1 cellular context compared by ENCODE assay signal in genomic region chr18:58694720-58695468, GRCh38.
TF ChIP-seq lines count a peak whose summit lies in the region.

No MANE protein-coding gene starts in this region.

TF ChIP-seq in K562, 482 proteins besides CTCF, POLR2A, EP300 and RAD21 (continued from another document):
- TF ChIP-seq, protein P1, sequence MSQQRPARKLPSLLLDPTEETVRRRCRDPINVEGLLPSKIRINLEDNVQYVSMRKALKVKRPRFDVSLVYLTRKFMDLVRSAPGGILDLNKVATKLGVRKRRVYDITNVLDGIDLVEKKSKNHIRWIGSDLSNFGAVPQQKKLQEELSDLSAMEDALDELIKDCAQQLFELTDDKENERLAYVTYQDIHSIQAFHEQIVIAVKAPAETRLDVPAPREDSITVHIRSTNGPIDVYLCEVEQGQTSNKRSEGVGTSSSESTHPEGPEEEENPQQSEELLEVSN (IDR thresholded peaks at IDR 0.05; ENCODE audit: borderline replicate concordance in 1 of 2, extremely low read depth in 1 of 2, insufficient read depth in 1 of 2, insufficient read length in 1 of 2, low read depth in 1 of 2, low read length in 1 of 2, poor library complexity in 1 of 2, severe bottlenecking in 1 of 2), result no peak
- TF ChIP-seq MXI1 (IDR thresholded peaks at IDR 0.05; ENCODE audit: low read depth, low read length), result no peak
- no peak for TF ChIP-seq ZBTB17 (CRISPR knock-in tag; IDR thresholded peaks at IDR 0.05)
- no peak for TF ChIP-seq ZFP1 (CRISPR knock-in tag; IDR thresholded peaks at IDR 0.05)
- peak; percentile 38; the same call in 1 of the 2 replicates for TF ChIP-seq CXXC5 (CRISPR knock-in tag; IDR thresholded peaks at IDR 0.05)
- TF ChIP-seq SOX6 (IDR thresholded peaks at IDR 0.05), result peak; percentile 80
- TF ChIP-seq, protein P2, sequence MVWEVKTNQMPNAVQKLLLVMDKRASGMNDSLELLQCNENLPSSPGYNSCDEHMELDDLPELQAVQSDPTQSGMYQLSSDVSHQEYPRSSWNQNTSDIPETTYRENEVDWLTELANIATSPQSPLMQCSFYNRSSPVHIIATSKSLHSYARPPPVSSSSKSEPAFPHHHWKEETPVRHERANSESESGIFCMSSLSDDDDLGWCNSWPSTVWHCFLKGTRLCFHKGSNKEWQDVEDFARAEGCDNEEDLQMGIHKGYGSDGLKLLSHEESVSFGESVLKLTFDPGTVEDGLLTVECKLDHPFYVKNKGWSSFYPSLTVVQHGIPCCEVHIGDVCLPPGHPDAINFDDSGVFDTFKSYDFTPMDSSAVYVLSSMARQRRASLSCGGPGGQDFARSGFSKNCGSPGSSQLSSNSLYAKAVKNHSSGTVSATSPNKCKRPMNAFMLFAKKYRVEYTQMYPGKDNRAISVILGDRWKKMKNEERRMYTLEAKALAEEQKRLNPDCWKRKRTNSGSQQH (CRISPR knock-in tag; IDR thresholded peaks at IDR 0.05), result no peak
- no peak for TF ChIP-seq ARID3A (IDR thresholded peaks at IDR 0.05; ENCODE audit: borderline replicate concordance, low read depth, low read length)
- no peak for TF ChIP-seq CCAR2 (IDR thresholded peaks at IDR 0.05; ENCODE audit: low read depth, low read length)
- TF ChIP-seq, protein P3, sequence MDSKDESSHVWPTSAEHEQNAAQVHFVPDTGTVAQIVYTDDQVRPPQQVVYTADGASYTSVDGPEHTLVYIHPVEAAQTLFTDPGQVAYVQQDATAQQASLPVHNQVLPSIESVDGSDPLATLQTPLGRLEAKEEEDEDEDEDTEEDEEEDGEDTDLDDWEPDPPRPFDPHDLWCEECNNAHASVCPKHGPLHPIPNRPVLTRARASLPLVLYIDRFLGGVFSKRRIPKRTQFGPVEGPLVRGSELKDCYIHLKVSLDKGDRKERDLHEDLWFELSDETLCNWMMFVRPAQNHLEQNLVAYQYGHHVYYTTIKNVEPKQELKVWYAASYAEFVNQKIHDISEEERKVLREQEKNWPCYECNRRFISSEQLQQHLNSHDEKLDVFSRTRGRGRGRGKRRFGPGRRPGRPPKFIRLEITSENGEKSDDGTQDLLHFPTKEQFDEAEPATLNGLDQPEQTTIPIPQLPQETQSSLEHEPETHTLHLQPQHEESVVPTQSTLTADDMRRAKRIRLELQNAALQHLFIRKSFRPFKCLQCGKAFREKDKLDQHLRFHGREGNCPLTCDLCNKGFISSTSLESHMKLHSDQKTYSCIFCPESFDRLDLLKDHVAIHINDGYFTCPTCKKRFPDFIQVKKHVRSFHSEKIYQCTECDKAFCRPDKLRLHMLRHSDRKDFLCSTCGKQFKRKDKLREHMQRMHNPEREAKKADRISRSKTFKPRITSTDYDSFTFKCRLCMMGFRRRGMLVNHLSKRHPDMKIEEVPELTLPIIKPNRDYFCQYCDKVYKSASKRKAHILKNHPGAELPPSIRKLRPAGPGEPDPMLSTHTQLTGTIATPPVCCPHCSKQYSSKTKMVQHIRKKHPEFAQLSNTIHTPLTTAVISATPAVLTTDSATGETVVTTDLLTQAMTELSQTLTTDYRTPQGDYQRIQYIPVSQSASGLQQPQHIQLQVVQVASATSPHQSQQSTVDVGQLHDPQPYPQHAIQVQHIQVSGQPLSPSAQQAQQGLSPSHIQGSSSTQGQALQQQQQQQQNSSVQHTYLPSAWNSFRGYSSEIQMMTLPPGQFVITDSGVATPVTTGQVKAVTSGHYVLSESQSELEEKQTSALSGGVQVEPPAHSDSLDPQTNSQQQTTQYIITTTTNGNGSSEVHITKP (IDR thresholded peaks at IDR 0.05; ENCODE audit: partially characterized antibody), result no peak
- TF ChIP-seq, protein P4, sequence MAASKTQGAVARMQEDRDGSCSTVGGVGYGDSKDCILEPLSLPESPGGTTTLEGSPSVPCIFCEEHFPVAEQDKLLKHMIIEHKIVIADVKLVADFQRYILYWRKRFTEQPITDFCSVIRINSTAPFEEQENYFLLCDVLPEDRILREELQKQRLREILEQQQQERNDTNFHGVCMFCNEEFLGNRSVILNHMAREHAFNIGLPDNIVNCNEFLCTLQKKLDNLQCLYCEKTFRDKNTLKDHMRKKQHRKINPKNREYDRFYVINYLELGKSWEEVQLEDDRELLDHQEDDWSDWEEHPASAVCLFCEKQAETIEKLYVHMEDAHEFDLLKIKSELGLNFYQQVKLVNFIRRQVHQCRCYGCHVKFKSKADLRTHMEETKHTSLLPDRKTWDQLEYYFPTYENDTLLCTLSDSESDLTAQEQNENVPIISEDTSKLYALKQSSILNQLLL (CRISPR knock-in tag; IDR thresholded peaks at IDR 0.05; ENCODE audit: borderline replicate concordance), result no peak
- TF ChIP-seq, protein P5, sequence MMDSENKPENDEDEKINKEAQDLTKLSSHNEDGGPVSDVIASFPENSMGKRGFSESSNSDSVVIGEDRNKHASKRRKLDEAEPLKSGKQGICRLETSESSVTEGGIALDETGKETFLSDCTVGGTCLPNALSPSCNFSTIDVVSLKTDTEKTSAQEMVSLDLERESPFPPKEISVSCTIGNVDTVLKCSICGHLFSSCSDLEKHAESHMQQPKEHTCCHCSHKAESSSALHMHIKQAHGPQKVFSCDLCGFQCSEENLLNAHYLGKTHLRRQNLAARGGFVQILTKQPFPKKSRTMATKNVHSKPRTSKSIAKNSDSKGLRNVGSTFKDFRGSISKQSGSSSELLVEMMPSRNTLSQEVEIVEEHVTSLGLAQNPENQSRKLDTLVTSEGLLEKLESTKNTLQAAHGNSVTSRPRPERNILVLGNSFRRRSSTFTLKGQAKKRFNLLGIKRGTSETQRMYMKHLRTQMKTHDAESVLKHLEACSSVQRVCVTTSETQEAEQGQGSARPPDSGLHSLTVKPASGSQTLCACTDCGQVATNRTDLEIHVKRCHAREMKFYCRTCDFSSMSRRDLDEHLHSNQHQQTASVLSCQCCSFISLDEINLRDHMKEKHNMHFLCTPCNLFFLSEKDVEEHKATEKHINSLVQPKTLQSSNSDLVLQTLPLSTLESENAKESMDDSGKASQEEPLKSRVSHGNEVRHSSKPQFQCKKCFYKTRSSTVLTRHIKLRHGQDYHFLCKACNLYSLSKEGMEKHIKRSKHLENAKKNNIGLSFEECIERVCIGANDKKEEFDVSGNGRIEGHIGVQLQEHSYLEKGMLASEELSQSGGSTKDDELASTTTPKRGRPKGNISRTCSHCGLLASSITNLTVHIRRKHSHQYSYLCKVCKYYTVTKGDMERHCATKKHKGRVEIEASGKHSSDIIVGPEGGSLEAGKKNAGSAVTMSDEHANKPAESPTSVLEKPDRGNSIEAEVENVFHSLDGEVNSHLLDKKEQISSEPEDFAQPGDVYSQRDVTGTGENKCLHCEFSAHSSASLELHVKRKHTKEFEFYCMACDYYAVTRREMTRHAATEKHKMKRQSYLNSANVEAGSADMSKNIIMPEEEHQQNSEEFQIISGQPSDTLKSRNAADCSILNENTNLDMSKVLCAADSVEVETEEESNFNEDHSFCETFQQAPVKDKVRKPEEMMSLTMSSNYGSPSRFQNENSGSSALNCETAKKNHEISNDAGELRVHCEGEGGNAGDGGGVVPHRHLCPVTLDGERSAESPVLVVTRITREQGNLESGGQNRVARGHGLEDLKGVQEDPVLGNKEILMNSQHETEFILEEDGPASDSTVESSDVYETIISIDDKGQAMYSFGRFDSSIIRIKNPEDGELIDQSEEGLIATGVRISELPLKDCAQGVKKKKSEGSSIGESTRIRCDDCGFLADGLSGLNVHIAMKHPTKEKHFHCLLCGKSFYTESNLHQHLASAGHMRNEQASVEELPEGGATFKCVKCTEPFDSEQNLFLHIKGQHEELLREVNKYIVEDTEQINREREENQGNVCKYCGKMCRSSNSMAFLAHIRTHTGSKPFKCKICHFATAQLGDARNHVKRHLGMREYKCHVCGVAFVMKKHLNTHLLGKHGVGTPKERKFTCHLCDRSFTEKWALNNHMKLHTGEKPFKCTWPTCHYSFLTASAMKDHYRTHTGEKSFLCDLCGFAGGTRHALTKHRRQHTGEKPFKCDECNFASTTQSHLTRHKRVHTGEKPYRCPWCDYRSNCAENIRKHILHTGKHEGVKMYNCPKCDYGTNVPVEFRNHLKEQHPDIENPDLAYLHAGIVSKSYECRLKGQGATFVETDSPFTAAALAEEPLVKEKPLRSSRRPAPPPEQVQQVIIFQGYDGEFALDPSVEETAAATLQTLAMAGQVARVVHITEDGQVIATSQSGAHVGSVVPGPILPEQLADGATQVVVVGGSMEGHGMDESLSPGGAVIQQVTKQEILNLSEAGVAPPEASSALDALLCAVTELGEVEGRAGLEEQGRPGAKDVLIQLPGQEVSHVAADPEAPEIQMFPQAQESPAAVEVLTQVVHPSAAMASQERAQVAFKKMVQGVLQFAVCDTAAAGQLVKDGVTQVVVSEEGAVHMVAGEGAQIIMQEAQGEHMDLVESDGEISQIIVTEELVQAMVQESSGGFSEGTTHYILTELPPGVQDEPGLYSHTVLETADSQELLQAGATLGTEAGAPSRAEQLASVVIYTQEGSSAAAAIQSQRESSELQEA (IDR thresholded peaks at IDR 0.05; ENCODE audit: low read depth), result no peak
- TF ChIP-seq CREB3 (tag; conservative IDR thresholded peaks at IDR 0.05; ENCODE audit: low read depth), result no peak
- no peak for TF ChIP-seq ATF6 (CRISPR knock-in tag; IDR thresholded peaks at IDR 0.05)
- no peak for TF ChIP-seq PML (IDR thresholded peaks at IDR 0.05; ENCODE audit: low read length)
- TF ChIP-seq ZBTB1 (CRISPR knock-in tag; IDR thresholded peaks at IDR 0.05; ENCODE audit: borderline replicate concordance, low read depth), result no peak
- TF ChIP-seq CTBP1 (IDR thresholded peaks at IDR 0.05; ENCODE audit: borderline replicate concordance), result no peak
- no peak for TF ChIP-seq ZNF197 (CRISPR knock-in tag; IDR thresholded peaks at IDR 0.05; ENCODE audit: low read depth)
